7 cellular contexts compared by ENCODE assay signal in genomic region chr10:45948803-45949202, GRCh38. TPM values are rescaled to one million over a fixed set of nuclear protein-coding genes. Genes with fewer than 3 reads are reported as not detected.
DNase-seq lines count a peak whose midpoint lies in the region; TF ChIP-seq lines count a peak whose summit lies in the region.
"Not testable (repeated sequence)": the region's sequence is repeated elsewhere in the genome, so short reads cannot be mapped to it uniquely, and the experiment has no call there.

No MANE protein-coding gene starts in this region.

- H3K36me3 Mint-ChIP-seq in HFFc6 (ENCODE audit: low read depth): not testable (repeated sequence)

- DNase-seq in AG10803 (ENCODE audit: low read depth): peak; percentile 12
- peak; percentile 35 for DNase-seq in ELR (ENCODE audit: low read depth)
- peak; percentile 29 for DNase-seq in HFFc6
- peak; percentile 47 for DNase-seq in adipocyte (ENCODE audit: low read depth)
- DNase-seq in choroid plexus epithelial cell (ENCODE audit: low read depth): peak; percentile 24
- peak; percentile 30 for DNase-seq in fibroblast of peridontal ligament (ENCODE audit: extremely low read depth)
- peak; percentile 49 for DNase-seq in iris pigment epithelial cell (ENCODE audit: low read depth)

- H3K9ac ChIP-seq in adipocyte (ENCODE audit: low read length): not testable (repeated sequence)

- H3K9me3 ChIP-seq in adipocyte (ENCODE audit: control insufficient read depth, low read length): not testable (repeated sequence)

- H3K4me1 ChIP-seq in adipocyte (ENCODE audit: control insufficient read depth, insufficient read depth, low read length): not testable (repeated sequence)

- not testable (repeated sequence) for TF ChIP-seq CTCF in AG10803 (conservative IDR thresholded peaks at IDR 0.05; ENCODE audit: low read length); HFFc6 (IDR thresholded peaks at IDR 0.05); choroid plexus epithelial cell (conservative IDR thresholded peaks at IDR 0.05; ENCODE audit: low read depth, low read length)

- H3K9me3 Mint-ChIP-seq in HFFc6: not testable (repeated sequence)

- peak overlapping the region; percentile 15; the same call in 1 of the 2 replicates for H3K27ac Mint-ChIP-seq in HFFc6

- H3K27me3 Mint-ChIP-seq in HFFc6 (ENCODE audit: insufficient read depth): not testable (repeated sequence)

- not testable (repeated sequence) for H3K4me3 ChIP-seq in AG10803 (ENCODE audit: low read length); adipocyte (ENCODE audit: low read length); choroid plexus epithelial cell (ENCODE audit: low read depth, low read length)

- not testable (repeated sequence) for H3K4me3 Mint-ChIP-seq in HFFc6

- peaks cover 14% of the 10 kb centered on the region for H3K4me1 Mint-ChIP-seq in HFFc6 (ENCODE audit: low read depth)

- H3K27me3 ChIP-seq in adipocyte (replicated peaks; ENCODE audit: control insufficient read depth, insufficient read depth, low read length): not testable (repeated sequence)

- H3K36me3 ChIP-seq in adipocyte (ENCODE audit: control insufficient read depth, insufficient read depth, low read length, severe bottlenecking): not testable (repeated sequence)

RNA-seq across cellular contexts. Expression of gene TIMM23, which starts 23.5 kb away (rescaled TPM):
- 10 to 100 TPM; 89.2 to 99.3 (median 96.4) TPM for total RNA-seq in HFFc6 (2021; fragmentation: NEBNext Ultra II Directional; extraction: Animal tissue kit (Norgen Biotek cat#: 25700))
